In the genomic region with DNA sequence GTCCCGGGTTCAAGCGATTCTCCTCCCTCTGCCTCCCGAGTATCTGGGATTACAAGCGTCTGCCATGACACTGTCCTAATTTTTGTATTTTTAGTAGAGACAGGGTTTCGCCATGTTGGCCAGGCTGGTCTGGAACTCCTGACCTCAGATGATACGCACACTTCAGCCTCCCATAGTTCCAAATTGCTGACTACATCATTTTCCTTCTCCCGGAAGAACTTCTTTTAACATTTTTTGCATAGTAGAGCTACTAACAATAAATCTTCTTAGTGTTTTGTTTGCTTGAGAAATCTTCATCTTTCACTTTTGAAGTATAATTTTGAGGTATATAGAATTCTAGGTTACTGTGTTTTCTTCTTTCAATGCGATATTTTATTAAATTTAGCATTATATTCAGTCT, we compare ENCODE assay signal across 8 cellular contexts.
"Had no signal": no experiment of that assay in that cellular context is flagged by ENCODE, and none has a peak within 500 bp of the region (broad histone marks: within the 10 kb centered on the region; RNA-seq: fewer than 3 reads in every experiment).

No MANE protein-coding gene starts in this region.

- H3K4me1 Mint-ChIP-seq: IgD-negative memory B cell had no signal

- DNase-seq: GOT3, H7, HFFc6, KG1 had no signal

- H3K4me1 ChIP-seq: HAP-1 had no signal

- H3K4me3 Mint-ChIP-seq: HFFc6, IgD-negative memory B cell had no signal

- H3K9me3 ChIP-seq: HAP-1 had no signal

- ATAC-seq: HCT116 had no signal

- H3K27ac ChIP-seq: HL-60 had no signal

- H3K4me3 ChIP-seq: HAP-1 had no signal

- H3K36me3 Mint-ChIP-seq: IgD-negative memory B cell had no signal

- H3K27me3 Mint-ChIP-seq: IgD-negative memory B cell had no signal

- H3K27ac Mint-ChIP-seq: HFFc6, IgD-negative memory B cell had no signal

- H3K36me3 ChIP-seq: HAP-1 had no signal
